In the genomic region with DNA sequence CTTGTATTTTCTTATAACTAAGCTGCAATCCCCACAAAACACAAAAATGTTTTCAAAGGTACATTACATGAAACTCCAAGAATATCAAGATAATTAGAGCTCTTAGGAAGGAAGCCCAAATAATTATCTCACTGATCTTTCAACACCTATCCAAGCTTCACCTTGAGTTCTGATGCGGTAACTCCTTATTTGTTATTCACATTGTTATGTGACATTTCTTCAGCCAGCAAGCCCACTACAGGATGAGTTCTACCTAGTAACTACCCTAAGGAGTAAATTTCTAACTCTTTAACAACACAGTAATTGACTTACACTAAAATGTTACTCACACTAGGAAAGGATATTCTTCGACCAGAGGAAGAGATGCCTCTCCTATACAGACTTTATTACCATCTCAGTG, we compare ENCODE assay signal across 24 cellular contexts. TPM values are rescaled to one million over a fixed set of nuclear protein-coding genes. Genes with fewer than 3 reads are reported as not detected.
"Had no signal": no experiment of that assay in that cellular context is flagged by ENCODE, and none has a peak within 500 bp of the region (broad histone marks: within the 10 kb centered on the region; RNA-seq: fewer than 3 reads in every experiment).

No MANE protein-coding gene starts in this region.

- H3K4me1 ChIP-seq: ascending aorta, right atrium auricular region, stomach, tibial nerve had no signal

- H3K9me3 Mint-ChIP-seq: activated naive CD4-positive, alpha-beta T cell treated with anti-CD3 and anti-CD28 coated beads, Interleukin-2, amount 10 ng/mL, durations not matched to agents 7 days and 5 days; activated naive CD8-positive, alpha-beta T cell treated with anti-CD3 and anti-CD28 coated beads, Interleukin-2, amount 10 ng/mL, durations not matched to agents 7 days and 5 days; activated T-helper 1 cell treated with anti-CD3 and anti-CD28 coated beads, Interleukin-12 subunit alpha, Interleukin-12 subunit beta, Interleukin-2, Interleukin-4 antibody, amounts not matched to agents 30 ng/mL and 10 ng/mL and 1 ng/mL, durations not matched to agents 14 hours and 24 hours and 36 hours; stimulated activated naive B cell treated with anti-CD40 and anti-IgM and Interleukin-4, amounts not matched to agents 10 μg/mL and 1 μg/mL and 100 μg/mL, for 72 hours; T-helper 2 cell treated with Interferon-gamma antibody and Interleukin-4, amounts not matched to agents 5 μg/mL and 100 μg/mL, for 36 hours had no signal

- H3K4me3 ChIP-seq: ascending aorta, esophagus muscularis mucosa, heart right ventricle, right atrium auricular region, smooth muscle cell, stomach, tibial nerve had no signal

- H3K36me3 ChIP-seq: ascending aorta, brain microvascular endothelial cell, esophagus muscularis mucosa, heart right ventricle, right atrium auricular region, stomach, tibial nerve had no signal

- H3K36me3 Mint-ChIP-seq: activated naive CD4-positive, alpha-beta T cell treated with anti-CD3 and anti-CD28 coated beads, Interleukin-2, amount 10 ng/mL, durations not matched to agents 7 days and 5 days; activated naive CD8-positive, alpha-beta T cell treated with anti-CD3 and anti-CD28 coated beads, Interleukin-2, amount 10 ng/mL, durations not matched to agents 7 days and 5 days; stimulated activated naive B cell treated with anti-CD40 and anti-IgM and Interleukin-4, amounts not matched to agents 10 μg/mL and 1 μg/mL and 100 μg/mL, for 72 hours had no signal

- H3K9me3 ChIP-seq: ascending aorta, esophagus muscularis mucosa, heart right ventricle, right atrium auricular region, stomach, tibial nerve had no signal

- H3K27me3 ChIP-seq: ascending aorta, right atrium auricular region had no signal

- H3K27ac Mint-ChIP-seq: activated CD4-positive, alpha-beta T cell treated with anti-CD3 and anti-CD28 coated beads for 36 hours; activated CD8-positive, alpha-beta T cell treated with anti-CD3 and anti-CD28 coated beads, Interleukin-2, amount 10 ng/mL, durations not matched to agents 7 days and 5 days; activated naive CD4-positive, alpha-beta T cell treated with anti-CD3 and anti-CD28 coated beads, Interleukin-2, amount 10 ng/mL, durations not matched to agents 7 days and 5 days; activated naive CD8-positive, alpha-beta T cell treated with anti-CD3 and anti-CD28 coated beads, Interleukin-2, amount 10 ng/mL, durations not matched to agents 7 days and 5 days; activated T-helper 1 cell treated with anti-CD3 and anti-CD28 coated beads, Interleukin-12 subunit alpha, Interleukin-12 subunit beta, Interleukin-2, Interleukin-4 antibody, amounts not matched to agents 30 ng/mL and 10 ng/mL and 1 ng/mL, durations not matched to agents 14 hours and 24 hours and 36 hours; stimulated activated naive B cell treated with anti-CD40 and anti-IgM and Interleukin-4, amounts not matched to agents 10 μg/mL and 1 μg/mL and 100 μg/mL, for 72 hours; T-helper 2 cell treated with Interferon-gamma antibody and Interleukin-4, amounts not matched to agents 5 μg/mL and 100 μg/mL, for 36 hours had no signal

- DNase-seq: activated CD4-positive, alpha-beta T cell treated with anti-CD3 and anti-CD28 coated beads for 36 hours; activated CD4-positive, CD25-positive, alpha-beta regulatory T cell; activated CD8-positive, alpha-beta T cell treated with anti-CD3 and anti-CD28 coated beads, Interleukin-2, amount 10 ng/mL, durations not matched to agents 7 days and 5 days; activated gamma-delta T cell; activated naive CD4-positive, alpha-beta T cell treated with anti-CD3 and anti-CD28 coated beads, Interleukin-2, amount 10 ng/mL, durations not matched to agents 7 days and 5 days; activated naive CD8-positive, alpha-beta T cell treated with anti-CD3 and anti-CD28 coated beads, Interleukin-2, amount 10 ng/mL, durations not matched to agents 7 days and 5 days; brain microvascular endothelial cell; foreskin keratinocyte; heart right ventricle; left cardiac atrium; left ventricle myocardium superior; occipital lobe; stimulated activated CD4-positive, alpha-beta T cell treated with anti-CD3 and anti-CD28 coated beads, Interleukin-1b, Interleukin-23, amount 100 ng/mL, for 48 hours; stimulated activated naive B cell treated with anti-CD40 and anti-IgM and Interleukin-4, amounts not matched to agents 10 μg/mL and 1 μg/mL and 100 μg/mL, for 72 hours; stomach; T-helper 1 cell had no signal

- H3K4me3 Mint-ChIP-seq: activated CD4-positive, alpha-beta T cell treated with anti-CD3 and anti-CD28 coated beads for 36 hours; activated CD8-positive, alpha-beta T cell treated with anti-CD3 and anti-CD28 coated beads, Interleukin-2, amount 10 ng/mL, durations not matched to agents 7 days and 5 days; activated naive CD4-positive, alpha-beta T cell treated with anti-CD3 and anti-CD28 coated beads, Interleukin-2, amount 10 ng/mL, durations not matched to agents 7 days and 5 days; activated naive CD8-positive, alpha-beta T cell treated with anti-CD3 and anti-CD28 coated beads, Interleukin-2, amount 10 ng/mL, durations not matched to agents 7 days and 5 days; activated T-helper 1 cell treated with anti-CD3 and anti-CD28 coated beads, Interleukin-12 subunit alpha, Interleukin-12 subunit beta, Interleukin-2, Interleukin-4 antibody, amounts not matched to agents 30 ng/mL and 10 ng/mL and 1 ng/mL, durations not matched to agents 14 hours and 24 hours and 36 hours; stimulated activated naive B cell treated with anti-CD40 and anti-IgM and Interleukin-4, amounts not matched to agents 10 μg/mL and 1 μg/mL and 100 μg/mL, for 72 hours; T-helper 2 cell treated with Interferon-gamma antibody and Interleukin-4, amounts not matched to agents 5 μg/mL and 100 μg/mL, for 36 hours had no signal

- ATAC-seq: activated CD4-positive, alpha-beta T cell treated with anti-CD3 and anti-CD28 coated beads for 36 hours; activated CD8-positive, alpha-beta T cell treated with anti-CD3 and anti-CD28 coated beads, Interleukin-2, amount 10 ng/mL, durations not matched to agents 7 days and 5 days; foreskin keratinocyte; heart right ventricle; left cardiac atrium; left ventricle myocardium superior; stimulated activated naive B cell treated with anti-CD40 and anti-IgM and Interleukin-4, amounts not matched to agents 10 μg/mL and 1 μg/mL and 100 μg/mL, for 72 hours had no signal

- FAIRE-seq: keratinocyte had no signal

- H3K4me1 Mint-ChIP-seq: activated naive CD4-positive, alpha-beta T cell treated with anti-CD3 and anti-CD28 coated beads, Interleukin-2, amount 10 ng/mL, durations not matched to agents 7 days and 5 days; activated naive CD8-positive, alpha-beta T cell treated with anti-CD3 and anti-CD28 coated beads, Interleukin-2, amount 10 ng/mL, durations not matched to agents 7 days and 5 days had no signal

- H3K4me2 ChIP-seq: smooth muscle cell had no signal

- H3K27ac ChIP-seq: ascending aorta, brain microvascular endothelial cell, esophagus muscularis mucosa, foreskin keratinocyte, heart right ventricle, right atrium auricular region, stomach, tibial nerve had no signal

RNA-seq across cellular contexts. Expression of a gene that starts 15.7 kb away (rescaled TPM):
- total RNA-seq: activated CD8-positive, alpha-beta T cell treated with anti-CD3 and anti-CD28 coated beads, Interleukin-2, amount 10 ng/mL, durations not matched to agents 7 days and 5 days; activated naive CD8-positive, alpha-beta T cell treated with anti-CD3 and anti-CD28 coated beads, Interleukin-2, amount 10 ng/mL, durations not matched to agents 7 days and 5 days; activated T-helper 1 cell treated with anti-CD3 and anti-CD28 coated beads, Interleukin-12 subunit alpha, Interleukin-12 subunit beta, Interleukin-2, Interleukin-4 antibody, amounts not matched to agents 30 ng/mL and 10 ng/mL and 1 ng/mL, durations not matched to agents 14 hours and 24 hours and 36 hours had no signal
